34 cellular contexts compared by ENCODE assay signal in genomic region chr6:105805581-105806023, GRCh38.
A peak's percentile ranks its signal among the peaks of the same experiment; 100 is the strongest.
DNase-seq lines count a peak whose midpoint lies in the region; ATAC-seq, FAIRE-seq and TF ChIP-seq lines count a peak whose summit lies in the region.
"Had no signal": no experiment of that assay in that cellular context is flagged by ENCODE, and none has a peak within 500 bp of the region (broad histone marks: within the 10 kb centered on the region; RNA-seq: fewer than 3 reads in every experiment).

No MANE protein-coding gene starts in this region.

- H3K14ac ChIP-seq in IMR-90 (replicated peaks; ENCODE audit: low read depth, low read length), result peak overlapping the region; percentile 89

- TF ChIP-seq CTCF in IMR-90 (conservative IDR thresholded peaks at IDR 0.05; ENCODE audit: low read depth, low read length), result no peak
- no peak for TF ChIP-seq CTCF in astrocyte (IDR thresholded peaks at IDR 0.05; ENCODE audit: insufficient read depth, low read depth, low read length)

- H2BK15ac ChIP-seq in IMR-90 (ENCODE audit: low read depth, low read length), result peak overlapping the region; percentile 92; the same call in 2 of the 3 replicates

- POLR2A ChIA-PET in IMR-90 (lab: Charles Lee; ENCODE audit: unreplicated experiment), result no interaction called here

- dilution Hi-C loops in IMR-90 (cut with HindIII; ENCODE audit: low sequenced_read_pairs, unreplicated experiment), result no loop called here

- H3K4me1 Mint-ChIP-seq in astrocyte (ENCODE audit: low read depth, unreplicated experiment), result peaks cover 19% of the 10 kb centered on the region

- H3K4me1 ChIP-seq in IMR-90 (ENCODE audit: control insufficient read depth, insufficient read depth, low read length), result peaks cover 31% of the 10 kb centered on the region; the same call in 1 of the 2 replicates
- peaks cover 27% of the 10 kb centered on the region for H3K4me1 ChIP-seq in astrocyte (ENCODE audit: insufficient read depth, low read length)

- H3K4me3 Mint-ChIP-seq in astrocyte (ENCODE audit: unreplicated experiment), result no peak overlapping the region
- H3K4me3 Mint-ChIP-seq: activated CD8-positive, alpha-beta memory T cell treated with anti-CD3 and anti-CD28 coated beads, Interleukin-2, amount 10 ng/mL, durations not matched to agents 7 days and 5 days; activated naive CD8-positive, alpha-beta T cell treated with anti-CD3 and anti-CD28 coated beads, Interleukin-2, amount 10 ng/mL, durations not matched to agents 7 days and 5 days; activated T-cell treated with anti-CD3 and anti-CD28 coated beads, Interleukin-2, amount 50 U/mL, for 4 hours; central memory CD8-positive, alpha-beta T cell; endodermal cell; GM23338; mesothelial cell of epicardium; naive thymus-derived CD4-positive, alpha-beta T cell; type B pancreatic cell had no signal

- intact Hi-C loops in IMR-90 (cut with micrococcal nuclease), result no loop called here

- CTCF ChIA-PET in IMR-90 (lab: Yijun Ruan, JAX), result no interaction called here

- H3K79me2 ChIP-seq in astrocyte (ENCODE audit: insufficient read depth, low read length), result no peaks in the 10 kb centered on the region

- H2BK120ac ChIP-seq in IMR-90 (ENCODE audit: low read depth, low read length), result peak overlapping the region; percentile 70

- no peak overlapping the region for H3K4me2 ChIP-seq in IMR-90 (ENCODE audit: low read depth, low read length)
- no peak overlapping the region for H3K4me2 ChIP-seq in astrocyte (ENCODE audit: low read length)
- H3K4me2 ChIP-seq: BLaER1, GM23338, SK-N-SH had no signal

- H3K27me3 Mint-ChIP-seq in astrocyte (ENCODE audit: low read depth, unreplicated experiment), result no peaks in the 10 kb centered on the region
- H3K27me3 Mint-ChIP-seq: activated CD8-positive, alpha-beta memory T cell treated with anti-CD3 and anti-CD28 coated beads, Interleukin-2, amount 10 ng/mL, durations not matched to agents 7 days and 5 days; central memory CD8-positive, alpha-beta T cell had no signal

- no peaks in the 10 kb centered on the region for H3K36me3 ChIP-seq in IMR-90 (ENCODE audit: control insufficient read depth, insufficient read depth, low read length)
- H3K36me3 ChIP-seq in astrocyte (ENCODE audit: insufficient read depth, low read length), result no peaks in the 10 kb centered on the region
- H3K36me3 ChIP-seq: BLaER1, gastrocnemius medialis, neutrophil, sigmoid colon had no signal

- peak overlapping the region; percentile 83 for H2BK20ac ChIP-seq in IMR-90 (ENCODE audit: low read depth, low read length)

- H3K79me1 ChIP-seq in IMR-90 (ENCODE audit: low read depth in 1 of 2, low read length in 2 of 2), result 0 out of 4 replicates have a peak, but pooled peaks cover 0 to 4% of the 10 kb centered on the region in 2 experiments

- peak overlapping the region; percentile 32 to 54; a peak in 3 of 4 replicates for H4K8ac ChIP-seq in IMR-90 (ENCODE audit: low read depth in 2 of 2, low read length in 2 of 2)

- H3K27ac Mint-ChIP-seq in astrocyte (ENCODE audit: unreplicated experiment), result no peak overlapping the region
- H3K27ac Mint-ChIP-seq: activated CD8-positive, alpha-beta memory T cell treated with anti-CD3 and anti-CD28 coated beads, Interleukin-2, amount 10 ng/mL, durations not matched to agents 7 days and 5 days; activated naive CD8-positive, alpha-beta T cell treated with anti-CD3 and anti-CD28 coated beads, Interleukin-2, amount 10 ng/mL, durations not matched to agents 7 days and 5 days; endodermal cell; GM23338; mesothelial cell of epicardium; naive thymus-derived CD4-positive, alpha-beta T cell; type B pancreatic cell had no signal

- H4K5ac ChIP-seq in IMR-90 (ENCODE audit: low read depth, low read length), result peak overlapping the region; percentile 77; the same call in 1 of the 2 replicates

- H3K9ac ChIP-seq in IMR-90 (ENCODE audit: low read depth, low read length), result no peak overlapping the region
- H3K9ac ChIP-seq in astrocyte (ENCODE audit: low read length), result no peak overlapping the region
- H3K9ac ChIP-seq: BLaER1, SK-N-SH had no signal

- peak overlapping the region; percentile 58; the same call in 1 of the 2 replicates for H3K23ac ChIP-seq in IMR-90 (ENCODE audit: low read depth, low read length)

- H3K9me3 Mint-ChIP-seq in astrocyte (ENCODE audit: unreplicated experiment), result peaks cover 2% of the 10 kb centered on the region
- H3K9me3 Mint-ChIP-seq: activated T-cell treated with anti-CD3 and anti-CD28 coated beads, Interleukin-2, amount 50 U/mL, for 4 hours; central memory CD8-positive, alpha-beta T cell; GM23338; type B pancreatic cell had no signal

- TF ChIP-seq RAD21 in IMR-90 (IDR thresholded peaks at IDR 0.05; ENCODE audit: low read length), result no peak

- H3K4ac ChIP-seq in IMR-90 (ENCODE audit: low read depth, low read length), result peak overlapping the region; percentile 77

- H2AK5ac ChIP-seq in IMR-90 (ENCODE audit: low read depth, low read length), result peak overlapping the region; percentile 96

- H3K9me3 ChIP-seq in IMR-90 (ENCODE audit: control insufficient read depth, insufficient read depth, low read length) (peaks cover 4% of the 10 kb centered on the region), astrocyte (ENCODE audit: insufficient read depth, low read depth, low read length) (peaks cover 4% of the 10 kb centered on the region)
- H3K9me3 ChIP-seq: BLaER1, neutrophil, sigmoid colon, SK-N-SH had no signal

- no peaks in the 10 kb centered on the region for H3K36me3 Mint-ChIP-seq in astrocyte (ENCODE audit: low read depth, unreplicated experiment)
- H3K36me3 Mint-ChIP-seq: mesothelial cell of epicardium, type B pancreatic cell had no signal

- peaks cover 9% of the 10 kb centered on the region; the same call in 1 of the 2 replicates for H3K9me1 ChIP-seq in IMR-90 (ENCODE audit: insufficient read depth, low read length)

- no peaks in the 10 kb centered on the region for H4K20me1 ChIP-seq in IMR-90 (ENCODE audit: insufficient read depth, low read length)
- H4K20me1 ChIP-seq in astrocyte (ENCODE audit: insufficient read depth, low read length), result no peaks in the 10 kb centered on the region
- H4K20me1 ChIP-seq: BLaER1 had no signal

- H3K27me3 ChIP-seq in IMR-90 (ENCODE audit: control insufficient read depth, insufficient read depth, low read length), result no peaks in the 10 kb centered on the region
- no peaks in the 10 kb centered on the region for H3K27me3 ChIP-seq in astrocyte (ENCODE audit: insufficient read depth, low read length)
- H3K27me3 ChIP-seq: BLaER1, gastrocnemius medialis, neutrophil, sigmoid colon had no signal

- WGBS in IMR-90 (ENCODE audit: extremely low coverage in 2 of 2, insufficient read length in 1 of 2), 2 experiments, result 54% methylated on average over 2 of the region's 2 CpGs; no CpG with 5 or more reads in 1 of the 2 experiments

- H4K91ac ChIP-seq in IMR-90 (ENCODE audit: insufficient read depth, low read depth, low read length), result peak overlapping the region; percentile 92

- in situ Hi-C loops in IMR-90 (cut with MboI; ENCODE audit: low sequenced_read_pairs), result no loop called here

- ATAC-seq in IMR-90 (ENCODE audit: low read depth) (no peak), HG03095 (IDR thresholded peaks at IDR 0.05; ENCODE audit: unreplicated experiment) (no peak), HG02884 (IDR thresholded peaks at IDR 0.05; ENCODE audit: unreplicated experiment) (no peak)
- ATAC-seq: activated CD8-positive, alpha-beta memory T cell treated with anti-CD3 and anti-CD28 coated beads, Interleukin-2, amount 10 ng/mL, durations not matched to agents 7 days and 5 days; activated T-cell treated with anti-CD3 and anti-CD28 coated beads, Interleukin-2, amount 50 U/mL, for 4 hours; esophagus mucosa; gastrocnemius medialis; GM23338; naive thymus-derived CD4-positive, alpha-beta T cell had no signal

- TF ChIP-seq POLR2A in IMR-90 (IDR thresholded peaks at IDR 0.05; ENCODE audit: low read depth, low read length), result no peak

- no TSS peak for BruUV-seq in IMR-90 (replicated peaks; lab: Mats Ljungman, UMichigan)

- peak overlapping the region; percentile 96 for H2BK5ac ChIP-seq in IMR-90 (ENCODE audit: low read depth, low read length, poor library complexity, severe bottlenecking)

- H2AFZ ChIP-seq in IMR-90 (replicated peaks; ENCODE audit: low read length, poor library complexity) (peak overlapping the region; percentile 37), astrocyte (ENCODE audit: low read depth, low read length) (no peak overlapping the region)

- H3K27ac ChIP-seq in IMR-90 (ENCODE audit: insufficient read depth, low read length), result peak overlapping the region; percentile 48
- no peak overlapping the region for H3K27ac ChIP-seq in astrocyte (ENCODE audit: low read depth, low read length)
- H3K27ac ChIP-seq: BLaER1, gastrocnemius medialis, neutrophil, sigmoid colon had no signal

- H3K56ac ChIP-seq in IMR-90 (ENCODE audit: extremely low read depth, insufficient read depth, low read length), result no peak overlapping the region; the same call in 1 of the 2 replicates

- FAIRE-seq in astrocyte (lab: Jason Lieb, UNC), result no peak

- peak overlapping the region; percentile 97; the same call in 1 of the 2 replicates for H3K18ac ChIP-seq in IMR-90 (ENCODE audit: low read depth, low read length)

- peak overlapping the region; percentile 68 for H2AK9ac ChIP-seq in IMR-90 (replicated peaks; ENCODE audit: low read depth, low read length, poor library complexity)

- H3K4me3 ChIP-seq in IMR-90 (ENCODE audit: insufficient read depth, low read depth, low read length) (no peak overlapping the region), astrocyte (ENCODE audit: insufficient read depth, low read depth, low read length) (no peak overlapping the region)
- H3K4me3 ChIP-seq: BLaER1, gastrocnemius medialis, GM23338, sigmoid colon had no signal

- peak; percentile 65 for DNase-seq in EH (ENCODE audit: low read depth)
- DNase-seq in IMR-90, result peak; percentile 64
- DNase-seq in astrocyte (ENCODE audit: low read depth), result peak; percentile 27
- peak; percentile 65 for DNase-seq in iris pigment epithelial cell (ENCODE audit: low read depth)
- DNase-seq in NCI-H2227 treated with DMSO at 0.1 percent for 48 hours (lab: John Stamatoyannopoulos, UW), result no peak
- DNase-seq in activated gamma-delta T cell (lab: John Stamatoyannopoulos, UW), result no peak
- DNase-seq: activated CD4-positive, CD25-positive, alpha-beta regulatory T cell; activated CD8-positive, alpha-beta memory T cell treated with anti-CD3 and anti-CD28 coated beads, Interleukin-2, amount 10 ng/mL, durations not matched to agents 7 days and 5 days; activated gamma-delta T cell treated with Interleukin-2 at 50 U/mL for 16 hours; activated naive CD8-positive, alpha-beta T cell treated with anti-CD3 and anti-CD28 coated beads, Interleukin-2, amount 10 ng/mL, durations not matched to agents 7 days and 5 days; activated T-cell treated with anti-CD3 and anti-CD28 coated beads, Interleukin-2, amount 50 U/mL, for 4 hours; dermis blood vessel endothelial cell; endodermal cell; gastrocnemius medialis; GF-D8; Karpas-422; MV-4-11; naive thymus-derived CD4-positive, alpha-beta T cell; NCI-H1436 treated with DMSO at 0.1 percent for 48 hours; NCI-H2081 treated with DMSO at 0.1 percent for 48 hours; NCI-H748 treated with DMSO at 0.1 percent for 48 hours; sigmoid colon; SK-N-SH; stimulated activated CD4-positive, alpha-beta T cell treated with anti-CD3 and anti-CD28 coated beads, Interleukin-4, amount 100 ng/mL, for 4 hours; substantia nigra had no signal

TF ChIP-seq in IMR-90, 13 proteins besides CTCF, POLR2A, EP300 and RAD21 (continues in another document):
- TF ChIP-seq MXI1 (IDR thresholded peaks at IDR 0.05; ENCODE audit: borderline replicate concordance, low read depth, low read length) (no peak), MAZ (IDR thresholded peaks at IDR 0.05; ENCODE audit: borderline replicate concordance, low read depth, low read length) (no peak), NFE2L2 (IDR thresholded peaks at IDR 0.05; ENCODE audit: low read depth, low read length) (no peak)

Comparison
In these comparisons a context has a peak if more than half of its experiments do, and no peak if none do; other contexts are left out.
1. DNase-seq: peak in EH (single experiment), IMR-90 (single experiment), astrocyte (single experiment) and iris pigment epithelial cell (single experiment); none in NCI-H2227 treated with DMSO at 0.1 percent for 48 hours (single experiment) and activated gamma-delta T cell (single experiment).